In genomic region chr11:45919276-45919675, GRCh38 we compare ENCODE assay signal across 1 cellular context.
TF ChIP-seq lines count a peak whose summit lies in the region.

No MANE protein-coding gene starts in this region.

TF ChIP-seq in K562, 482 proteins besides CTCF, POLR2A, EP300 and RAD21:
- TF ChIP-seq ZHX1 (conservative IDR thresholded peaks at IDR 0.05; ENCODE audit: low read length): no peak
- TF ChIP-seq RBBP5 (IDR thresholded peaks at IDR 0.05; ENCODE audit: borderline replicate concordance, insufficient read depth, low read length, poor library complexity, severe bottlenecking): no peak
- TF ChIP-seq ZNF507 (tag; conservative IDR thresholded peaks at IDR 0.05): no peak
- no peak for TF ChIP-seq E2F4 (CRISPR knock-in tag; IDR thresholded peaks at IDR 0.05; ENCODE audit: low read depth)
- TF ChIP-seq FOS (IDR thresholded peaks at IDR 0.05; ENCODE audit: extremely low read depth, insufficient read length): no peak
- no peak for TF ChIP-seq TBL1XR1 (IDR thresholded peaks at IDR 0.05; ENCODE audit: low read length in 2 of 2)
- no peak for TF ChIP-seq THRB (CRISPR knock-in tag; conservative IDR thresholded peaks at IDR 0.05)
- no peak for TF ChIP-seq IRF2 (CRISPR knock-in tag; IDR thresholded peaks at IDR 0.05)
- TF ChIP-seq CREB1 (IDR thresholded peaks at IDR 0.05): no peak
- TF ChIP-seq CREB1 (CRISPR knock-in tag; IDR thresholded peaks at IDR 0.05): no peak
- no peak for TF ChIP-seq ZNF12 (CRISPR knock-in tag; IDR thresholded peaks at IDR 0.05)
